ENCODE assay signal across 19 cellular contexts in the genomic region with DNA sequence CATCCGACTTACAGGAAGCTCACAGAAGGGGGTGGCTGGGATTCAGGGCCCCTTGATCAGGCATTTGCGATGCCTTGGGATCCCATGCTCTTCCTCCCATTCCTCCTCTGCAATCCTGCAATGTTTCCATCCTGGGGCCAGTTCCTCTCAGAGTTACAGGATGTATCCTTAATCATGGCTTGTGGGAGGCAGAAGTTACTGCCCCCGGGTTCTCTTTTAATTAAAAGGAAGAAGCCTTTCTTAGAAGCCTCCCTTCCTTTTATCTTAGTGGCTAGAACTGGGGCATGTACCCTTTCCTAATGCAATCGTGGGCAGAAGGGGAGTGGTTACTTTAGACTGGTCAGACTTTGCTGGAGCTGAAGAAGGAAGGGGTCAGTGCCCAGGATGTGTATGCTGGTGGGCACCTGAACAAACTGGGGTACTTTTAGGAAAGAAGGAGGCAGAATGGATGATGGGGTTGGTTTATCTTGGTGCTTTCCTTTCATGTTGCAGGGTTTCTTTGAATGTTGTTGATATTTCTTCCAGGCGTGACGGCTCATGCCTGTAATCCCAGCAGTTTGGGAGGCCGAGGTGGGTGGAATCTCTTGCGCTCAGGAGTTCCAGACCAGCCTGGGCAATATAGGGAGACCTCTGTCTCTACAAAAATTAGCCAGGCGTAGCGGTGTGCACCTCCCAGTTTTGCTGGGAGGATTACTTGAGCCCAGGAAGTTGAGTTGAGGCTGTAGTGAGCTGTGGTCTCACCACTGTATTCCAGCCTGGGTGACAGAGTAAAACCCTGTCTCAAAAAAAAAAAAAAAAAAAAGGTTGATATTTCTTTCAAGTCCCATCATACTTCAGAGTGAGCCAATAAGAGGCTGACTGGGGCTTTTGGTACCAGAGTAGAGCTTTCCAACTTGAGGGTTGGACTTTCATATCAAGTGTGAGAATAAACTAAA. TPM values are rescaled to one million over a fixed set of nuclear protein-coding genes. Genes with fewer than 3 reads are reported as not detected.
DNase-seq lines count a peak whose midpoint lies in the region; ATAC-seq and TF ChIP-seq lines count a peak whose summit lies in the region.
"Had no signal": no experiment of that assay in that cellular context is flagged by ENCODE, and none has a peak within 500 bp of the region (broad histone marks: within the 10 kb centered on the region; RNA-seq: fewer than 3 reads in every experiment).

No MANE protein-coding gene starts in this region.

- no peak overlapping the region for H3K27ac ChIP-seq in gastrocnemius medialis

- H3K9me3 Mint-ChIP-seq in stimulated activated naive CD8-positive, alpha-beta T cell treated with anti-CD3 and anti-CD28 coated beads, Interleukin-15, amount 100 ng/mL, for 72 hours: peaks cover 0 to 6% of the 10 kb centered on the region in 2 donors
- H3K9me3 Mint-ChIP-seq: activated CD4-positive, alpha-beta T cell treated with anti-CD3 and anti-CD28 coated beads, Interleukin-2, amount 10 ng/mL, durations not matched to agents 7 days and 5 days; central memory CD8-positive, alpha-beta T cell; effector memory CD8-positive, alpha-beta T cell had no signal

- H3K4me1 Mint-ChIP-seq in stimulated activated naive CD8-positive, alpha-beta T cell treated with anti-CD3 and anti-CD28 coated beads, Interleukin-15, amount 100 ng/mL, for 72 hours: peaks cover 36% of the 10 kb centered on the region

- H3K27me3 ChIP-seq in gastrocnemius medialis: no peaks in the 10 kb centered on the region
- H3K27me3 ChIP-seq: spleen had no signal

- H3K4me3 ChIP-seq in gastrocnemius medialis: no peak overlapping the region
- H3K4me3 ChIP-seq: spleen had no signal

- intact Hi-C loops in gastrocnemius medialis (cut with DNase I; ENCODE audit: low total_unique reads): no loop called here

- H3K27me3 Mint-ChIP-seq in stimulated activated naive CD8-positive, alpha-beta T cell treated with anti-CD3 and anti-CD28 coated beads, Interleukin-15, amount 100 ng/mL, for 72 hours: no peaks in the 10 kb centered on the region
- H3K27me3 Mint-ChIP-seq: activated CD4-positive, alpha-beta T cell treated with anti-CD3 and anti-CD28 coated beads, Interleukin-2, amount 10 ng/mL, durations not matched to agents 7 days and 5 days; central memory CD8-positive, alpha-beta T cell; effector memory CD8-positive, alpha-beta T cell had no signal

- peak overlapping the region in 1 of 2 donors; percentile 59 for H3K4me3 Mint-ChIP-seq in stimulated activated naive CD8-positive, alpha-beta T cell treated with anti-CD3 and anti-CD28 coated beads, Interleukin-15, amount 100 ng/mL, for 72 hours
- H3K4me3 Mint-ChIP-seq: activated CD4-positive, alpha-beta T cell treated with anti-CD3 and anti-CD28 coated beads, Interleukin-2, amount 10 ng/mL, durations not matched to agents 7 days and 5 days; activated T-cell treated with anti-CD3 and anti-CD28 coated beads, Interleukin-2, amount 50 U/mL, for 72 hours; central memory CD8-positive, alpha-beta T cell; effector memory CD8-positive, alpha-beta T cell had no signal

- no peak for DNase-seq in stimulated activated naive CD8-positive, alpha-beta T cell treated with anti-CD3 and anti-CD28 coated beads, Interleukin-15, amount 100 ng/mL, for 72 hours
- no peak for DNase-seq in stimulated activated naive CD8-positive, alpha-beta T cell treated with anti-CD3 and anti-CD28 coated beads, Interleukin-15, Interleukin-2, amounts not matched to agents 100 U/mL and 50 U/mL, for 24 hours
- peak; percentile 84 for DNase-seq in OCI-M1 (lab: John Stamatoyannopoulos, UW)
- peak; percentile 31 for DNase-seq in iPS-NIHi7 (ENCODE audit: extremely low spot score)
- no peak for DNase-seq in AG08395 (ENCODE audit: low spot score)
- DNase-seq in gastrocnemius medialis: no peak
- no peak for DNase-seq in NCI-H2227 treated with DMSO at 0.1 percent for 48 hours (lab: John Stamatoyannopoulos, UW)
- DNase-seq: activated CD4-positive, alpha-beta T cell treated with anti-CD3 and anti-CD28 coated beads, Interleukin-2, amount 10 ng/mL, durations not matched to agents 7 days and 5 days; activated T-cell treated with anti-CD3 and anti-CD28 coated beads, Interleukin-2, amount 50 U/mL, for 72 hours; effector memory CD8-positive, alpha-beta T cell; hippocampal formation; left cardiac atrium; NCI-H1048; NK-92 treated with Interleukin-12 subunit alpha and Interleukin-12 subunit beta, amount 100 ng/mL, for 24 hours; spleen; T1000 had no signal

- no peak for TF ChIP-seq POLR2A in gastrocnemius medialis (IDR thresholded peaks at IDR 0.05)

- H3K9me3 ChIP-seq in gastrocnemius medialis: no peaks in the 10 kb centered on the region
- H3K9me3 ChIP-seq: spleen had no signal

- H3K27ac Mint-ChIP-seq in stimulated activated naive CD8-positive, alpha-beta T cell treated with anti-CD3 and anti-CD28 coated beads, Interleukin-15, amount 100 ng/mL, for 72 hours: peak overlapping the region; percentile 19 to 92
- H3K27ac Mint-ChIP-seq: activated CD4-positive, alpha-beta T cell treated with anti-CD3 and anti-CD28 coated beads, Interleukin-2, amount 10 ng/mL, durations not matched to agents 7 days and 5 days; activated T-cell treated with anti-CD3 and anti-CD28 coated beads, Interleukin-2, amount 50 U/mL, for 72 hours; effector memory CD8-positive, alpha-beta T cell had no signal

- in situ Hi-C loops in gastrocnemius medialis (cut with MboI; ENCODE audit: low sequenced_read_pairs in 4 of 4): loop anchor here in 1 of 4 donors (10.0 kb wide), 1 partner anchor 85 kb away; no protein-coding TSS in a partner anchor

- H3K36me3 ChIP-seq in gastrocnemius medialis: no peaks in the 10 kb centered on the region
- H3K36me3 ChIP-seq: spleen had no signal

- ATAC-seq in stimulated activated naive CD8-positive, alpha-beta T cell treated with anti-CD3 and anti-CD28 coated beads, Interleukin-15, amount 100 ng/mL, for 72 hours: no peak
- ATAC-seq in stimulated activated naive CD8-positive, alpha-beta T cell treated with anti-CD3 and anti-CD28 coated beads, Interleukin-15, Interleukin-2, amounts not matched to agents 100 U/mL and 50 U/mL, for 24 hours: no peak
- ATAC-seq in HG03439 (IDR thresholded peaks at IDR 0.05; ENCODE audit: unreplicated experiment) (no peak), gastrocnemius medialis (no peak)
- ATAC-seq: activated T-cell treated with anti-CD3 and anti-CD28 coated beads, Interleukin-2, amount 50 U/mL, for 72 hours; effector memory CD8-positive, alpha-beta T cell; left cardiac atrium; Right ventricle myocardium inferior had no signal

- TF ChIP-seq CTCF in gastrocnemius medialis (IDR thresholded peaks at IDR 0.05 in 4 of 5, conservative IDR thresholded peaks at IDR 0.05 in 1 of 5): no peak

- H3K4me1 ChIP-seq in gastrocnemius medialis: no peaks in the 10 kb centered on the region

RNA-seq across cellular contexts. Expression of a gene that starts 13.2 kb away (rescaled TPM):
- total RNA-seq in gastrocnemius medialis: under 1 TPM in 3 of 4 donors, not detected in 1; 0.12 to 0.88 (median 0.84) TPM

RNA-seq across cellular contexts. Expression of a gene that starts 29.2 kb away (rescaled TPM):
- total RNA-seq in gastrocnemius medialis: 1 to 10 TPM in 2 of 4 donors, under 1 TPM in 2; 0.78 to 2.5 (median 1.5) TPM

Comparison
In these comparisons a context has a peak if more than half of its experiments do, and no peak if none do; other contexts are left out.
1. DNase-seq: peak in OCI-M1 (single experiment) and iPS-NIHi7 (single experiment); none in stimulated activated naive CD8-positive, alpha-beta T cell treated with anti-CD3 and anti-CD28 coated beads, Interleukin-15, amount 100 ng/mL, for 72 hours (0 of 2), stimulated activated naive CD8-positive, alpha-beta T cell treated with anti-CD3 and anti-CD28 coated beads, Interleukin-15, Interleukin-2, amounts not matched to agents 100 U/mL and 50 U/mL, for 24 hours (single experiment), AG08395 (single experiment), gastrocnemius medialis (0 of 2) and NCI-H2227 treated with DMSO at 0.1 percent for 48 hours (single experiment).